Comparison of ENCODE assay signal across 9 cellular contexts in the genomic region with DNA sequence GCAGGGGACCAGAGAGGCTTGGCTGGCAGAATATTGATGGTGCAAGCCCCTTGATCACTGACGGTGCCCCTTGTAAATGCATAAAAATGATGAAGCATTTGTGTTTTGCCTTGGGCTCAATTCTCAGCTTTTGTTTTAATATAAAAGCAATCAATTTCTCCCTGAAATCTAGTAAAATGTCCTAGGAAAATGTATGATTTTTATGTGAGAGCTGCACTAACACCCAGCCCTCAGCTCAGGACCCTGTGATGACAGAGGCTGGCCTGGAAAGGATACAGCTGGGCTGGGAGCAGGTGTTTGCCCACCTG.
DNase-seq lines count a peak whose midpoint lies in the region; ATAC-seq and TF ChIP-seq lines count a peak whose summit lies in the region.
"Had no signal": no experiment of that assay in that cellular context is flagged by ENCODE, and none has a peak within 500 bp of the region (broad histone marks: within the 10 kb centered on the region; RNA-seq: fewer than 3 reads in every experiment).

No MANE protein-coding gene starts in this region.

- H3K23ac ChIP-seq in H9 (ENCODE audit: insufficient read length, low read depth, low read length) = no peak overlapping the region

- no peaks in the 10 kb centered on the region for H3K79me2 ChIP-seq in H9 (ENCODE audit: insufficient read depth, low read length)

- no peak overlapping the region for H4K91ac ChIP-seq in H9 (ENCODE audit: insufficient read length, low read depth, low read length)

- H3K27me3 ChIP-seq in H9 (ENCODE audit: insufficient read depth, low read length) = no peaks in the 10 kb centered on the region

- H2AFZ ChIP-seq in H9 (ENCODE audit: low read length) = no peak overlapping the region

- TF ChIP-seq CTCF in 22Rv1 (IDR thresholded peaks at IDR 0.05) (peak; percentile 41), H9 (conservative IDR thresholded peaks at IDR 0.05) (peak; percentile 6; the same call in 1 of the 3 replicates), brain (conservative IDR thresholded peaks at IDR 0.05) (peak; percentile 13 to 39), nephron progenitor cell (IDR thresholded peaks at IDR 0.05) (peak; percentile 4)

- no peak overlapping the region for H2BK5ac ChIP-seq in H9 (ENCODE audit: insufficient read length, low read length)

- H3K36me3 Mint-ChIP-seq in H9 (ENCODE audit: insufficient read depth in 1 of 3, low read depth in 3 of 3) (no peaks in the 10 kb centered on the region), brain (no peaks in the 10 kb centered on the region), nephron progenitor cell (ENCODE audit: low read depth) (no peaks in the 10 kb centered on the region)
- H3K36me3 Mint-ChIP-seq: CD4-positive, CD25-positive, alpha-beta regulatory T cell had no signal

- H3K4ac ChIP-seq in H9 (ENCODE audit: low read depth, low read length) = no peak overlapping the region

- H3K56ac ChIP-seq in H9 (ENCODE audit: insufficient read length, low read depth, low read length) = no peak overlapping the region

- H3K4me3 Mint-ChIP-seq in H9 = no peak overlapping the region
- H3K4me3 Mint-ChIP-seq in brain = peak overlapping the region in 1 of 5 experiments; percentile 13
- H3K4me3 Mint-ChIP-seq in nephron progenitor cell = no peak overlapping the region
- H3K4me3 Mint-ChIP-seq: CD4-positive, CD25-positive, alpha-beta regulatory T cell had no signal

- no peak overlapping the region for H2BK12ac ChIP-seq in H9 (ENCODE audit: insufficient read length, low read depth, low read length)

- no peaks in the 10 kb centered on the region; a peak in 1 of 5 replicates for H3K9me3 Mint-ChIP-seq in H9
- H3K9me3 Mint-ChIP-seq in brain = no peaks in the 10 kb centered on the region
- no peaks in the 10 kb centered on the region for H3K9me3 Mint-ChIP-seq in nephron progenitor cell

- no peaks in the 10 kb centered on the region for H3K79me1 ChIP-seq in H9 (ENCODE audit: insufficient read depth, low read depth, low read length, poor library complexity, severe bottlenecking)

- no peak overlapping the region for H3K27ac Mint-ChIP-seq in H9
- no peak overlapping the region for H3K27ac Mint-ChIP-seq in brain
- H3K27ac Mint-ChIP-seq in nephron progenitor cell = no peak overlapping the region
- H3K27ac Mint-ChIP-seq: CD4-positive, CD25-positive, alpha-beta regulatory T cell had no signal

- H3K27me3 Mint-ChIP-seq in H9 (ENCODE audit: low read depth) (peaks cover 42% of the 10 kb centered on the region), brain (peaks cover 38% of the 10 kb centered on the region), nephron progenitor cell (ENCODE audit: low read depth, poor library complexity) (peaks cover 82% of the 10 kb centered on the region)

- H3K9ac ChIP-seq in H9 (ENCODE audit: extremely low read depth, insufficient read length, low read length) = no peak overlapping the region

- H4K8ac ChIP-seq in H9 (replicated peaks; ENCODE audit: insufficient read length, low read depth, low read length) = no peak overlapping the region

- no peak overlapping the region for H2BK15ac ChIP-seq in H9 (ENCODE audit: low read depth, low read length)

- H3K4me1 ChIP-seq in H9 (ENCODE audit: insufficient read depth, low read length) = no peaks in the 10 kb centered on the region
- H3K4me1 ChIP-seq: SJCRH30 had no signal

- H3K9me3 ChIP-seq in H9 (ENCODE audit: control insufficient read depth, low read depth, low read length) = no peaks in the 10 kb centered on the region
- H3K9me3 ChIP-seq: SJCRH30 had no signal

- H3K4me1 Mint-ChIP-seq in H9 (peaks cover 15 to 16% of the 10 kb centered on the region in 2 experiments), brain (peaks cover 16% of the 10 kb centered on the region), nephron progenitor cell (peaks cover 28% of the 10 kb centered on the region)

- H3T11ph ChIP-seq in H9 (ENCODE audit: low read length) = no peak overlapping the region

- DNase-seq in H9 = no peak
- DNase-seq in nephron progenitor cell = no peak
- no peak for DNase-seq in hippocampal formation (lab: John Stamatoyannopoulos, UW)
- DNase-seq in NCI-H2081 treated with DMSO at 0.1 percent for 48 hours (lab: John Stamatoyannopoulos, UW) = no peak

- H3K4me2 ChIP-seq in H9 (ENCODE audit: insufficient read depth, insufficient read length, low read length) = no peak overlapping the region

- no peak overlapping the region for H3K18ac ChIP-seq in H9 (ENCODE audit: insufficient read length, low read depth, low read length)

- H3K14ac ChIP-seq in H9 (ENCODE audit: insufficient read depth, low read length) = no peak overlapping the region

- no peak overlapping the region for H2AK5ac ChIP-seq in H9 (ENCODE audit: insufficient read length, low read length)

- no peak overlapping the region for H2BK120ac ChIP-seq in H9 (ENCODE audit: low read depth, low read length, poor library complexity, severe bottlenecking)

- peaks cover 3% of the 10 kb centered on the region for H3K23me2 ChIP-seq in H9 (ENCODE audit: insufficient read length, low read depth, low read length, poor library complexity, severe bottlenecking)

- H4K20me1 ChIP-seq in H9 (ENCODE audit: control insufficient read depth, insufficient read depth, insufficient read length) = no peaks in the 10 kb centered on the region

- H3K27ac ChIP-seq in 22Rv1 (no peak overlapping the region), H9 (ENCODE audit: insufficient read length, low read depth, low read length) (no peak overlapping the region)
- H3K27ac ChIP-seq: SJCRH30 had no signal

- H4K5ac ChIP-seq in H9 (ENCODE audit: insufficient read length, low read depth, low read length) = no peak overlapping the region

- no peak for ATAC-seq in GM21423 (IDR thresholded peaks at IDR 0.05; ENCODE audit: unreplicated experiment)

- WGBS in H9 (ENCODE audit: extremely low coverage, insufficient read length, low lambda C conversion rate) = no CpG with 5 or more reads among the region's 1 CpG

- H2BK20ac ChIP-seq in H9 (ENCODE audit: low read depth, low read length, poor library complexity, severe bottlenecking) = no peak overlapping the region
